In genomic region chr3:69012111-69012835, GRCh38 we compare ENCODE assay signal across 8 cellular contexts.
DNase-seq lines count a peak whose midpoint lies in the region.

No MANE protein-coding gene starts in this region.

- H3K4me1 ChIP-seq in subcutaneous abdominal adipose tissue (ENCODE audit: control insufficient read depth in 5 of 5, insufficient read depth in 5 of 5, low read length in 5 of 5): peaks cover 2 to 37% (median 33%) of the 10 kb centered on the region in 5 donors

- peak overlapping the region; percentile 90 for H3K27ac Mint-ChIP-seq in T-helper 2 cell treated with Interferon-gamma antibody and Interleukin-4, amounts not matched to agents 5 μg/mL and 100 μg/mL, for 36 hours

- peak overlapping the region; percentile 92 for H3K4me3 Mint-ChIP-seq in T-helper 2 cell treated with Interferon-gamma antibody and Interleukin-4, amounts not matched to agents 5 μg/mL and 100 μg/mL, for 36 hours

- peaks cover 4 to 16% (median 9%) of the 10 kb centered on the region in 5 donors for H3K36me3 ChIP-seq in subcutaneous abdominal adipose tissue (ENCODE audit: control insufficient read depth in 5 of 5, insufficient read depth in 5 of 5, low read length in 5 of 5)

- DNase-seq in T-helper 2 cell treated with Interferon-gamma antibody and Interleukin-4, amounts not matched to agents 5 μg/mL and 100 μg/mL, for 36 hours (ENCODE audit: low spot score): no peak
- DNase-seq in T-helper 2 cell (no peak), astrocyte of the hippocampus (ENCODE audit: low read depth, low spot score) (peak; percentile 39), islet precursor cell (peak; percentile 64), T-helper 9 cell (no peak), NCI-H2196 treated with DMSO at 0.1 percent for 48 hours (lab: John Stamatoyannopoulos, UW; ENCODE audit: unreplicated experiment) (no peak), NCI-H446 (lab: John Stamatoyannopoulos, UW) (no peak)

- H3K9ac ChIP-seq in subcutaneous abdominal adipose tissue (ENCODE audit: low read length in 5 of 5): peak overlapping the region; percentile 22 to 88 (median 86)

- no peaks in the 10 kb centered on the region for H3K9me3 ChIP-seq in subcutaneous abdominal adipose tissue (ENCODE audit: control insufficient read depth in 5 of 5, low read length in 5 of 5)

- peaks cover 17% of the 10 kb centered on the region for H3K36me3 Mint-ChIP-seq in T-helper 2 cell treated with Interferon-gamma antibody and Interleukin-4, amounts not matched to agents 5 μg/mL and 100 μg/mL, for 36 hours (ENCODE audit: low read depth)

- H3K27ac ChIP-seq in subcutaneous abdominal adipose tissue (ENCODE audit: low read depth, low read length): peak overlapping the region; percentile 96

- H3K9me3 Mint-ChIP-seq in T-helper 2 cell treated with Interferon-gamma antibody and Interleukin-4, amounts not matched to agents 5 μg/mL and 100 μg/mL, for 36 hours: no peaks in the 10 kb centered on the region

- no peaks in the 10 kb centered on the region for H3K27me3 Mint-ChIP-seq in T-helper 2 cell treated with Interferon-gamma antibody and Interleukin-4, amounts not matched to agents 5 μg/mL and 100 μg/mL, for 36 hours (ENCODE audit: low read depth)

- H3K4me1 Mint-ChIP-seq in T-helper 2 cell treated with Interferon-gamma antibody and Interleukin-4, amounts not matched to agents 5 μg/mL and 100 μg/mL, for 36 hours (ENCODE audit: low read depth): peaks cover 28% of the 10 kb centered on the region

- H3K4me3 ChIP-seq in subcutaneous abdominal adipose tissue (ENCODE audit: low read depth in 1 of 5, low read length in 5 of 5): peak overlapping the region; percentile 69 to 86 (median 77)

- H3K27me3 ChIP-seq in subcutaneous abdominal adipose tissue (ENCODE audit: control insufficient read depth in 5 of 5, insufficient read depth in 4 of 5, low read length in 5 of 5): no peaks in the 10 kb centered on the region

Comparison
In these comparisons a context has a peak if more than half of its experiments do, and no peak if none do; other contexts are left out.
1. DNase-seq: peak in astrocyte of the hippocampus (single experiment) and islet precursor cell (single experiment); none in T-helper 2 cell treated with Interferon-gamma antibody and Interleukin-4, amounts not matched to agents 5 μg/mL and 100 μg/mL, for 36 hours (single experiment), T-helper 2 cell (0 of 5), T-helper 9 cell (single experiment), NCI-H2196 treated with DMSO at 0.1 percent for 48 hours (single experiment) and NCI-H446 (0 of 2).